ENCODE assay signal across 8 cellular contexts in genomic region chr7:99996755-99997544, GRCh38. TPM values are rescaled to one million over a fixed set of nuclear protein-coding genes. Genes with fewer than 3 reads are reported as not detected.
DNase-seq lines count a peak whose midpoint lies in the region; ATAC-seq and TF ChIP-seq lines count a peak whose summit lies in the region.

No MANE protein-coding gene starts in this region.

- intact Hi-C loops in dorsolateral prefrontal cortex (cut with DNase I) = loop anchor here in 1 of 2 donors (2.0 to 10.0 kb wide), 2 partner anchors 16 to 88 kb away; partner anchors contain the start of genes COPS6 and ZNF3

- H3K36me3 ChIP-seq in BE2C (no peaks in the 10 kb centered on the region), neuronal stem cell (replicated peaks in 1 of 2; ENCODE audit: control insufficient read depth in 2 of 2, insufficient read depth in 2 of 2, low read length in 2 of 2) (no peaks in the 10 kb centered on the region)

- H3K4me3 ChIP-seq in BE2C (ENCODE audit: low read depth, low read length) = peak overlapping the region; percentile 67
- peak overlapping the region; percentile 41 for H3K4me3 ChIP-seq in Jurkat, Clone E6-1 (ENCODE audit: low read length)
- H3K4me3 ChIP-seq in dorsolateral prefrontal cortex = peak overlapping the region; percentile 36 to 79 (median 60)
- H3K4me3 ChIP-seq in neuronal stem cell (ENCODE audit: low read length in 2 of 2) = peak overlapping the region in 1 of 2 donors; percentile 88

- no peak overlapping the region for H4K8ac ChIP-seq in neuronal stem cell (ENCODE audit: low read depth, low read length)

- H3K4me1 ChIP-seq in BE2C = no peaks in the 10 kb centered on the region
- no peaks in the 10 kb centered on the region for H3K4me1 ChIP-seq in neuronal stem cell (ENCODE audit: control insufficient read depth in 2 of 2, insufficient read depth in 1 of 2, low read depth in 1 of 2, low read length in 2 of 2)

- peak overlapping the region; percentile 30 for H2BK12ac ChIP-seq in neuronal stem cell (ENCODE audit: low read length)

- no peak overlapping the region for H3K4ac ChIP-seq in neuronal stem cell (ENCODE audit: low read length)

- H3K9me3 ChIP-seq in BE2C (no peaks in the 10 kb centered on the region), neuronal stem cell (replicated peaks in 1 of 2; ENCODE audit: control insufficient read depth in 2 of 2, insufficient read depth in 1 of 2, low read depth in 1 of 2, low read length in 2 of 2) (no peaks in the 10 kb centered on the region)

- H3K27me3 ChIP-seq in BE2C = no peaks in the 10 kb centered on the region
- H3K27me3 ChIP-seq in dorsolateral prefrontal cortex = peaks cover 0 to 4% (median 0%) of the 10 kb centered on the region in 45 donors
- H3K27me3 ChIP-seq in neuronal stem cell (ENCODE audit: control insufficient read depth in 3 of 3, insufficient read depth in 3 of 3, low read depth in 1 of 3, low read length in 3 of 3) = peaks cover 0 to 4% (median 0%) of the 10 kb centered on the region in 3 experiments

- no peak for ATAC-seq in GM21423 (IDR thresholded peaks at IDR 0.05; ENCODE audit: unreplicated experiment)

- no peaks in the 10 kb centered on the region for H3K79me1 ChIP-seq in neuronal stem cell (ENCODE audit: low read depth, low read length)

- H4K91ac ChIP-seq in neuronal stem cell (ENCODE audit: low read depth, low read length, poor library complexity) = peak overlapping the region; percentile 69

- TF ChIP-seq CTCF in BE2C (IDR thresholded peaks at IDR 0.05; ENCODE audit: low read depth, low read length) (no peak), dorsolateral prefrontal cortex (IDR thresholded peaks at IDR 0.05 in 54 of 56, conservative IDR thresholded peaks at IDR 0.05 in 2 of 56; ENCODE audit: low read depth in 1 of 56, partially characterized antibody in 56 of 56) (no peak)

- H3K18ac ChIP-seq in neuronal stem cell (ENCODE audit: low read length) = peak overlapping the region; percentile 76

- H2BK120ac ChIP-seq in neuronal stem cell (ENCODE audit: low read depth, low read length) = no peak overlapping the region

- DNase-seq in BE2C = no peak
- DNase-seq in Jurkat, Clone E6-1 (ENCODE audit: low read depth, low spot score) = no peak
- no peak for DNase-seq in dorsolateral prefrontal cortex
- DNase-seq in neuronal stem cell (ENCODE audit: low spot score) = no peak
- DNase-seq in hippocampal formation (lab: John Stamatoyannopoulos, UW) = no peak
- no peak for DNase-seq in anterior cingulate cortex (lab: John Stamatoyannopoulos, UW)
- no peak for DNase-seq in UCSD-AML1 (lab: John Stamatoyannopoulos, UW; ENCODE audit: unreplicated experiment)

- H3K9ac ChIP-seq in neuronal stem cell (ENCODE audit: low read depth, low read length, poor library complexity) = no peak overlapping the region

- H3K23ac ChIP-seq in neuronal stem cell (ENCODE audit: low read depth, low read length, poor library complexity) = no peak overlapping the region

- H3K14ac ChIP-seq in neuronal stem cell (ENCODE audit: low read length) = no peak overlapping the region

- H3K27ac ChIP-seq in dorsolateral prefrontal cortex = peak overlapping the region; percentile 51 to 98 (median 90)
- H3K27ac ChIP-seq in neuronal stem cell (replicated peaks; ENCODE audit: low read length) = no peak overlapping the region

- WGBS in neuronal stem cell (ENCODE audit: extremely low coverage in 2 of 2, insufficient read length in 2 of 2, insufficient replicate concordance in 1 of 2), 2 donors = no CpG with 5 or more reads among the region's 15 CpGs

- H3K4me2 ChIP-seq in neuronal stem cell (ENCODE audit: insufficient read depth, low read length, poor library complexity, severe bottlenecking) = peak overlapping the region; percentile 18

- H2BK5ac ChIP-seq in neuronal stem cell (ENCODE audit: low read length) = peak overlapping the region; percentile 39

- H2AFZ ChIP-seq in neuronal stem cell (ENCODE audit: low read length) = no peak overlapping the region

- no peak overlapping the region for H2BK15ac ChIP-seq in neuronal stem cell (ENCODE audit: low read length)

- H2AK5ac ChIP-seq in neuronal stem cell (ENCODE audit: low read depth, low read length) = no peak overlapping the region

RNA-seq across cellular contexts. Expression of gene ZKSCAN1, which starts 18.4 kb away (rescaled TPM):
- 20.1 TPM for polyA plus RNA-seq in BE2C (2012; ENCODE audit: insufficient read depth, insufficient read length, low read depth)
- polyA plus RNA-seq in Jurkat, Clone E6-1 (2012; ENCODE audit: insufficient read depth, insufficient read length) = 12.9 TPM
- 100 to 1,000 TPM in 118 of 120 experiments, 10 to 100 TPM in 2; 96.1 to 181 (median 132) TPM for total RNA-seq in dorsolateral prefrontal cortex
- 21.4 TPM for polyA plus RNA-seq in neuronal stem cell (2013, experiment 1 of 2)
- polyA plus RNA-seq in neuronal stem cell (2013, experiment 2 of 2) = 21.8 TPM

RNA-seq across cellular contexts. Expression of gene AZGP1, which starts 21.1 kb away (rescaled TPM):
- polyA plus RNA-seq in BE2C (2012; ENCODE audit: insufficient read depth, insufficient read length, low read depth) = 8.1 TPM
- not detected for polyA plus RNA-seq in Jurkat, Clone E6-1 (2012; ENCODE audit: insufficient read depth, insufficient read length)
- total RNA-seq in dorsolateral prefrontal cortex = 100 to 1,000 TPM in 1 of 120 experiments, 10 to 100 TPM in 92, 1 to 10 TPM in 27; 3.4 to 103 (median 21.2) TPM
- not detected for polyA plus RNA-seq in neuronal stem cell (2013, experiment 1 of 2)
- not detected for polyA plus RNA-seq in neuronal stem cell (2013, experiment 2 of 2)

RNA-seq across cellular contexts. Expression of gene ZSCAN21, which starts 52.6 kb away (rescaled TPM):
- polyA plus RNA-seq in BE2C (2012; ENCODE audit: insufficient read depth, insufficient read length, low read depth) = 22.3 TPM
- 9.7 TPM for polyA plus RNA-seq in Jurkat, Clone E6-1 (2012; ENCODE audit: insufficient read depth, insufficient read length)
- 10 to 100 TPM in 107 of 120 experiments, 1 to 10 TPM in 13; 8.2 to 18.7 (median 13.4) TPM for total RNA-seq in dorsolateral prefrontal cortex
- polyA plus RNA-seq in neuronal stem cell (2013, experiment 1 of 2) = 16.3 TPM
- 16.5 TPM for polyA plus RNA-seq in neuronal stem cell (2013, experiment 2 of 2)
